23 cellular contexts compared by ENCODE assay signal in genomic region chr17:27538156-27538955, GRCh38.
A peak's percentile ranks its signal among the peaks of the same experiment; 100 is the strongest.
DNase-seq lines count a peak whose midpoint lies in the region; ATAC-seq, FAIRE-seq and TF ChIP-seq lines count a peak whose summit lies in the region.
"Had no signal": no experiment of that assay in that cellular context is flagged by ENCODE, and none has a peak within 500 bp of the region (broad histone marks: within the 10 kb centered on the region; RNA-seq: fewer than 3 reads in every experiment).

No MANE protein-coding gene starts in this region.

- peak overlapping the region; percentile 64 to 95 (median 90) for H3K27ac ChIP-seq in pancreas
- H3K27ac ChIP-seq in foreskin keratinocyte, result no peak overlapping the region

- H3K9me3 ChIP-seq in MG63 (no peaks in the 10 kb centered on the region), pancreas (no peaks in the 10 kb centered on the region)
- H3K9me3 ChIP-seq: lower lobe of right lung, uterus had no signal

- peak; percentile 86 for DNase-seq in MG63
- peak in 37 of 42 donors; percentile 43 to 89 (median 62) for DNase-seq in head of caudate nucleus
- DNase-seq in pancreas, result peak in 1 of 6 donors; percentile 51
- DNase-seq in foreskin keratinocyte, result no peak
- no peak for DNase-seq in GOT3 (lab: John Stamatoyannopoulos, UW)
- no peak for DNase-seq in foreskin fibroblast
- no peak for DNase-seq in LoVo (ENCODE audit: low spot score)
- DNase-seq: activated CD4-positive, alpha-beta T cell treated with anti-CD3 and anti-CD28 coated beads, Interleukin-2, amount 50 U/mL, for 48 hours; activated gamma-delta T cell; CD8-positive, alpha-beta memory T cell; HFFc6; lower lobe of right lung; NCI-H1105 treated with DMSO at 0.1 percent for 48 hours; NCI-H2081; NCI-H345; NCI-H82; retina; stimulated activated naive CD8-positive, alpha-beta T cell treated with anti-CD3 and anti-CD28 coated beads, Interleukin-15, amount 100 ng/mL, for 72 hours; T1000; uterus had no signal

- no peak for FAIRE-seq in pancreas (lab: Jason Lieb, UNC)
- FAIRE-seq: bronchial epithelial cell, keratinocyte had no signal

- WGBS in pancreas, 2 donors, result 78 to 84% methylated on average over 11 of the region's 11 CpGs

- intact Hi-C loops in head of caudate nucleus (cut with DNase I) (no loop called here), pancreas (cut with DNase I) (loop anchor here in 1 of 3 donors (10.0 kb wide), 1 partner anchor 46 kb away; no protein-coding TSS in a partner anchor)

- H3K27me3 ChIP-seq in MG63 (no peaks in the 10 kb centered on the region), pancreas (no peaks in the 10 kb centered on the region), foreskin keratinocyte (peaks cover 25% of the 10 kb centered on the region)
- H3K27me3 ChIP-seq: uterus had no signal

- H3K4me1 ChIP-seq in pancreas, result peaks cover 67 to 83% (median 76%) of the 10 kb centered on the region in 3 donors
- no peaks in the 10 kb centered on the region for H3K4me1 ChIP-seq in foreskin keratinocyte

- H3K4me3 ChIP-seq in MG63, result no peak overlapping the region
- H3K4me3 ChIP-seq in pancreas, result no peak overlapping the region
- H3K4me3 ChIP-seq in foreskin fibroblast (ENCODE audit: low read depth in 1 of 2, low read length in 2 of 2), result no peak overlapping the region
- H3K4me3 ChIP-seq: lower lobe of right lung, uterus had no signal

- H3K36me3 ChIP-seq in MG63, result no peaks in the 10 kb centered on the region
- H3K36me3 ChIP-seq in pancreas, result no peaks in the 10 kb centered on the region
- H3K36me3 ChIP-seq: lower lobe of right lung, uterus had no signal

- no peak for ATAC-seq in pancreas
- no peak for ATAC-seq in foreskin keratinocyte
- ATAC-seq: lower lobe of right lung; stimulated activated naive CD8-positive, alpha-beta T cell treated with anti-CD3 and anti-CD28 coated beads, Interleukin-15, amount 100 ng/mL, for 72 hours; WTC11 had no signal

- no peak for TF ChIP-seq CTCF in pancreas (IDR thresholded peaks at IDR 0.05)
- no peak for TF ChIP-seq CTCF in foreskin keratinocyte (conservative IDR thresholded peaks at IDR 0.05)
- no peak for TF ChIP-seq CTCF in foreskin fibroblast (IDR thresholded peaks at IDR 0.05; ENCODE audit: low read depth, low read length)

Comparison
In these comparisons a context has a peak if more than half of its experiments do, and no peak if none do; other contexts are left out.
1. DNase-seq: peak in MG63 (single experiment) and head of caudate nucleus (37 of 42); none in foreskin keratinocyte (0 of 2), GOT3 (single experiment), foreskin fibroblast (0 of 2) and LoVo (single experiment).